Comparison of ENCODE assay signal across 1 cellular context in the genomic region with DNA sequence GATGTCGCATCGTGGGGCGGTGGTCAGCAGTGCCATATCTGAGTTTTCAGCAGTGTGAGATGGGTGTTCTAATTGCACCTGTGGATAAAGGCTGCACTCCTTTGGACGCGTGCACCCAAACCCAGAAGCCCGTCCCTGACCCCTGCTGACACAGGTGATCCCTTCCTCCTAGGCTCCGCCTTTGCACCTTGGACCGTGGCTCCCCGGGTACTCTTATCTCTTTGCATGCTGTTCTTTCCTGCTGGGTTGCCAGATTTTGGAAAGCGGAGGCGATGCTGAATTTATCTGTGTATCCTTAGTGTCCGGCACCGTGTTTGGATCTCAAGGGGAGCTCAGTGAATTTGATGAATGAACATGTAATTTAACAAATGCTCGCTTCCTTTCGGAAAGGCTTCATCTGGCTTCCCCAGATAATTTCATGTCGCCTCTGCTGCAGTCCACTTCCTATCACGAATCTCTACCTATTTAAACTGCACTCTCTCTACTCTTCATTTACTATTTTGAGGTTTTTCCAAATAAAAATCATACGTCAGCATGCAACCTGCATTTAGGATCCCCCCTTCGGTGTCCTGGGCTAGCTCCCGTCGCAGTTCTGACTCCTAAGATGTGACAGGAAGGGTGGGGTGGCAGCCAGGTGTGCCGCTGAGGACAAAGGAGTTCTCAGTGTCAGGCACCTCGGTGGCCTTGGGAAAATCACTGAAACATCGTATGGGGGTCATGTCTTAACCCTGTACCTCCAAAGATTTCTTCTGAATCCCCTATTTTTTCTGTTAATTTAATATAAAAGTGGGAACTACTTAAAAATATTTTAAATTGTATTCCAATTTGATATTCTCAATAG.
TF ChIP-seq lines count a peak whose summit lies in the region.

No MANE protein-coding gene starts in this region.

TF ChIP-seq in HEK293, 187 proteins besides CTCF, POLR2A, EP300 and RAD21 (continued from another document and continues in another):
- TF ChIP-seq, protein P1, sequence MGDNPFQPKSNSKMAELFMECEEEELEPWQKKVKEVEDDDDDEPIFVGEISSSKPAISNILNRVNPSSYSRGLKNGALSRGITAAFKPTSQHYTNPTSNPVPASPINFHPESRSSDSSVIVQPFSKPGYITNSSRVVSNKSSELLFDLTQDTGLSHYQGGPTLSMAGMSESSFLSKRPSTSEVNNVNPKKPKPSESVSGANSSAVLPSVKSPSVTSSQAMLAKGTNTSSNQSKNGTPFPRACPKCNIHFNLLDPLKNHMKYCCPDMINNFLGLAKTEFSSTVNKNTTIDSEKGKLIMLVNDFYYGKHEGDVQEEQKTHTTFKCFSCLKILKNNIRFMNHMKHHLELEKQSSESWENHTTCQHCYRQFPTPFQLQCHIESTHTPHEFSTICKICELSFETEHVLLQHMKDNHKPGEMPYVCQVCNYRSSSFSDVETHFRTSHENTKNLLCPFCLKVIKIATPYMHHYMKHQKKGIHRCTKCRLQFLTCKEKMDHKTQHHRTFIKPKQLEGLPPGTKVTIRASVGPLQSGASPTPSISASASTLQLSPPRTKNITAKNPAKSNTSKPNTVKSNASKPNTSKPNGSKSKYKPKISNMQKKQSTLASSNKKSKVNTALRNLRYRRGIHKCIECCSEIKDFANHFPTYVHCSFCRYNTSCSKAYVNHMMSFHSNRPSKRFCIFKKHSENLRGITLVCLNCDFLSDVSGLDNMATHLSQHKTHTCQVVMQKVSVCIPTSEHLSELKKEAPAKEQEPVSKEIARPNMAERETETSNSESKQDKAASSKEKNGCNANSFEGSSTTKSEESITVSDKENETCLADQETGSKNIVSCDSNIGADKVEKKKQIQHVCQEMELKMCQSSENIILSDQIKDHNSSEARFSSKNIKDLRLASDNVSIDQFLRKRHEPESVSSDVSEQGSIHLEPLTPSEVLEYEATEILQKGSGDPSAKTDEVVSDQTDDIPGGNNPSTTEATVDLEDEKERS (tag by site-specific recombination; IDR thresholded peaks at IDR 0.05): no peak
- TF ChIP-seq SP2 (tag by site-specific recombination; IDR thresholded peaks at IDR 0.05) (no peak), ZNF664 (tag by site-specific recombination; IDR thresholded peaks at IDR 0.05) (no peak; the same call in 1 of the 2 replicates), KLF1 (tag by site-specific recombination; IDR thresholded peaks at IDR 0.05) (no peak), ZNF324 (tag by site-specific recombination; IDR thresholded peaks at IDR 0.05) (no peak), ZFP3 (tag by site-specific recombination; IDR thresholded peaks at IDR 0.05; ENCODE audit: low read depth) (no peak), ZNF548 (tag by site-specific recombination; IDR thresholded peaks at IDR 0.05) (no peak), REPIN1 (tag by site-specific recombination; IDR thresholded peaks at IDR 0.05; ENCODE audit: low read depth) (0 out of 2 replicates have a peak, but pooled peaks have one; percentile 13), ZBTB48 (tag by site-specific recombination; IDR thresholded peaks at IDR 0.05) (peak; percentile 83), ZNF292 (tag by site-specific recombination; IDR thresholded peaks at IDR 0.05; ENCODE audit: borderline replicate concordance, low read depth) (no peak), ZNF239 (tag by site-specific recombination; IDR thresholded peaks at IDR 0.05) (no peak), ZNF677 (tag by site-specific recombination; IDR thresholded peaks at IDR 0.05) (no peak), ZNF792 (tag by site-specific recombination; IDR thresholded peaks at IDR 0.05) (no peak), ZNF416 (tag by site-specific recombination; IDR thresholded peaks at IDR 0.05) (no peak), MZF1 (tag by site-specific recombination; IDR thresholded peaks at IDR 0.05; ENCODE audit: borderline replicate concordance) (peak; percentile 27; the same call in 1 of the 2 replicates), ZNF366 (tag by site-specific recombination; conservative IDR thresholded peaks at IDR 0.05) (peak; percentile 68), ZNF76 (tag by site-specific recombination; IDR thresholded peaks at IDR 0.05; ENCODE audit: borderline replicate concordance, low read depth) (0 out of 2 replicates have a peak, but pooled peaks have one; percentile 7), YY1 (tag by site-specific recombination; IDR thresholded peaks at IDR 0.05) (no peak), ZNF747 (tag by site-specific recombination; IDR thresholded peaks at IDR 0.05) (no peak), ZNF701 (tag by site-specific recombination; IDR thresholded peaks at IDR 0.05) (no peak), ZIC2 (tag by site-specific recombination; IDR thresholded peaks at IDR 0.05) (peak; percentile 82), ZNF10 (tag by site-specific recombination; IDR thresholded peaks at IDR 0.05) (0 out of 2 replicates have a peak, but pooled peaks have one; percentile 4), ZNF660 (tag by site-specific recombination; IDR thresholded peaks at IDR 0.05) (no peak), ZNF202 (tag by site-specific recombination; IDR thresholded peaks at IDR 0.05; ENCODE audit: borderline replicate concordance) (no peak), ZNF211 (tag by site-specific recombination; IDR thresholded peaks at IDR 0.05; ENCODE audit: low read depth) (no peak), ZNF785 (tag by site-specific recombination; IDR thresholded peaks at IDR 0.05) (no peak), ZNF175 (tag by site-specific recombination; IDR thresholded peaks at IDR 0.05) (no peak), ZBTB17 (tag by site-specific recombination; IDR thresholded peaks at IDR 0.05) (peak; percentile 60), KLF7 (tag by site-specific recombination; IDR thresholded peaks at IDR 0.05; ENCODE audit: borderline replicate concordance) (peak; percentile 34; the same call in 1 of the 2 replicates), ZNF157 (tag by site-specific recombination; IDR thresholded peaks at IDR 0.05) (no peak), ZNF133 (tag by site-specific recombination; IDR thresholded peaks at IDR 0.05) (no peak), ZNF777 (tag by site-specific recombination; IDR thresholded peaks at IDR 0.05; ENCODE audit: borderline replicate concordance) (no peak)
- TF ChIP-seq, protein P2, sequence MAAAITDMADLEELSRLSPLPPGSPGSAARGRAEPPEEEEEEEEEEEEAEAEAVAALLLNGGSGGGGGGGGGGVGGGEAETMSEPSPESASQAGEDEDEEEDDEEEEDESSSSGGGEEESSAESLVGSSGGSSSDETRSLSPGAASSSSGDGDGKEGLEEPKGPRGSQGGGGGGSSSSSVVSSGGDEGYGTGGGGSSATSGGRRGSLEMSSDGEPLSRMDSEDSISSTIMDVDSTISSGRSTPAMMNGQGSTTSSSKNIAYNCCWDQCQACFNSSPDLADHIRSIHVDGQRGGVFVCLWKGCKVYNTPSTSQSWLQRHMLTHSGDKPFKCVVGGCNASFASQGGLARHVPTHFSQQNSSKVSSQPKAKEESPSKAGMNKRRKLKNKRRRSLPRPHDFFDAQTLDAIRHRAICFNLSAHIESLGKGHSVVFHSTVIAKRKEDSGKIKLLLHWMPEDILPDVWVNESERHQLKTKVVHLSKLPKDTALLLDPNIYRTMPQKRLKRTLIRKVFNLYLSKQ (tag by site-specific recombination; IDR thresholded peaks at IDR 0.05; ENCODE audit: borderline replicate concordance): no peak
- TF ChIP-seq, protein P3, sequence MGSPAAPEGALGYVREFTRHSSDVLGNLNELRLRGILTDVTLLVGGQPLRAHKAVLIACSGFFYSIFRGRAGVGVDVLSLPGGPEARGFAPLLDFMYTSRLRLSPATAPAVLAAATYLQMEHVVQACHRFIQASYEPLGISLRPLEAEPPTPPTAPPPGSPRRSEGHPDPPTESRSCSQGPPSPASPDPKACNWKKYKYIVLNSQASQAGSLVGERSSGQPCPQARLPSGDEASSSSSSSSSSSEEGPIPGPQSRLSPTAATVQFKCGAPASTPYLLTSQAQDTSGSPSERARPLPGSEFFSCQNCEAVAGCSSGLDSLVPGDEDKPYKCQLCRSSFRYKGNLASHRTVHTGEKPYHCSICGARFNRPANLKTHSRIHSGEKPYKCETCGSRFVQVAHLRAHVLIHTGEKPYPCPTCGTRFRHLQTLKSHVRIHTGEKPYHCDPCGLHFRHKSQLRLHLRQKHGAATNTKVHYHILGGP (tag by site-specific recombination; IDR thresholded peaks at IDR 0.05): no peak
- TF ChIP-seq, protein P4, sequence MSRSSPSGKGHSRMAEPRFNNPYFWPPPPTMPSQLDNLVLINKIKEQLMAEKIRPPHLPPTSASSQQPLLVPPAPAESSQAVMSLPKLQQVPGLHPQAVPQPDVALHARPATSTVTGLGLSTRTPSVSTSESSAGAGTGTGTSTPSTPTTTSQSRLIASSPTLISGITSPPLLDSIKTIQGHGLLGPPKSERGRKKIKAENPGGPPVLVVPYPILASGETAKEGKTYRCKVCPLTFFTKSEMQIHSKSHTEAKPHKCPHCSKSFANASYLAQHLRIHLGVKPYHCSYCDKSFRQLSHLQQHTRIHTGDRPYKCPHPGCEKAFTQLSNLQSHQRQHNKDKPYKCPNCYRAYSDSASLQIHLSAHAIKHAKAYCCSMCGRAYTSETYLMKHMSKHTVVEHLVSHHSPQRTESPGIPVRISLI (tag by site-specific recombination; IDR thresholded peaks at IDR 0.05): no peak
- TF ChIP-seq, protein P5, sequence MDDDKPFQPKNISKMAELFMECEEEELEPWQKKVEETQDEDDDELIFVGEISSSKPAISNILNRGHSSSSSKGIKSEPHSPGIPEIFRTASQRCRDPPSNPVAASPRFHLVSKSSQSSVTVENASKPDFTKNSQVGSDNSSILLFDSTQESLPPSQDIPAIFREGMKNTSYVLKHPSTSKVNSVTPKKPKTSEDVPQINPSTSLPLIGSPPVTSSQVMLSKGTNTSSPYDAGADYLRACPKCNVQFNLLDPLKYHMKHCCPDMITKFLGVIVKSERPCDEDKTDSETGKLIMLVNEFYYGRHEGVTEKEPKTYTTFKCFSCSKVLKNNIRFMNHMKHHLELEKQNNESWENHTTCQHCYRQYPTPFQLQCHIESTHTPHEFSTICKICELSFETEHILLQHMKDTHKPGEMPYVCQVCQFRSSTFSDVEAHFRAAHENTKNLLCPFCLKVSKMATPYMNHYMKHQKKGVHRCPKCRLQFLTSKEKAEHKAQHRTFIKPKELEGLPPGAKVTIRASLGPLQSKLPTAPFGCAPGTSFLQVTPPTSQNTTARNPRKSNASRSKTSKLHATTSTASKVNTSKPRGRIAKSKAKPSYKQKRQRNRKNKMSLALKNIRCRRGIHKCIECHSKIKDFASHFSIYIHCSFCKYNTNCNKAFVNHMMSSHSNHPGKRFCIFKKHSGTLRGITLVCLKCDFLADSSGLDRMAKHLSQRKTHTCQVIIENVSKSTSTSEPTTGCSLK (tag by site-specific recombination; IDR thresholded peaks at IDR 0.05): no peak
- TF ChIP-seq, protein P6, sequence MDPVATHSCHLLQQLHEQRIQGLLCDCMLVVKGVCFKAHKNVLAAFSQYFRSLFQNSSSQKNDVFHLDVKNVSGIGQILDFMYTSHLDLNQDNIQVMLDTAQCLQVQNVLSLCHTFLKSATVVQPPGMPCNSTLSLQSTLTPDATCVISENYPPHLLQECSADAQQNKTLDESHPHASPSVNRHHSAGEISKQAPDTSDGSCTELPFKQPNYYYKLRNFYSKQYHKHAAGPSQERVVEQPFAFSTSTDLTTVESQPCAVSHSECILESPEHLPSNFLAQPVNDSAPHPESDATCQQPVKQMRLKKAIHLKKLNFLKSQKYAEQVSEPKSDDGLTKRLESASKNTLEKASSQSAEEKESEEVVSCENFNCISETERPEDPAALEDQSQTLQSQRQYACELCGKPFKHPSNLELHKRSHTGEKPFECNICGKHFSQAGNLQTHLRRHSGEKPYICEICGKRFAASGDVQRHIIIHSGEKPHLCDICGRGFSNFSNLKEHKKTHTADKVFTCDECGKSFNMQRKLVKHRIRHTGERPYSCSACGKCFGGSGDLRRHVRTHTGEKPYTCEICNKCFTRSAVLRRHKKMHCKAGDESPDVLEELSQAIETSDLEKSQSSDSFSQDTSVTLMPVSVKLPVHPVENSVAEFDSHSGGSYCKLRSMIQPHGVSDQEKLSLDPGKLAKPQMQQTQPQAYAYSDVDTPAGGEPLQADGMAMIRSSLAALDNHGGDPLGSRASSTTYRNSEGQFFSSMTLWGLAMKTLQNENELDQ (tag by site-specific recombination; IDR thresholded peaks at IDR 0.05; ENCODE audit: low read depth): no peak
- TF ChIP-seq, protein P7, sequence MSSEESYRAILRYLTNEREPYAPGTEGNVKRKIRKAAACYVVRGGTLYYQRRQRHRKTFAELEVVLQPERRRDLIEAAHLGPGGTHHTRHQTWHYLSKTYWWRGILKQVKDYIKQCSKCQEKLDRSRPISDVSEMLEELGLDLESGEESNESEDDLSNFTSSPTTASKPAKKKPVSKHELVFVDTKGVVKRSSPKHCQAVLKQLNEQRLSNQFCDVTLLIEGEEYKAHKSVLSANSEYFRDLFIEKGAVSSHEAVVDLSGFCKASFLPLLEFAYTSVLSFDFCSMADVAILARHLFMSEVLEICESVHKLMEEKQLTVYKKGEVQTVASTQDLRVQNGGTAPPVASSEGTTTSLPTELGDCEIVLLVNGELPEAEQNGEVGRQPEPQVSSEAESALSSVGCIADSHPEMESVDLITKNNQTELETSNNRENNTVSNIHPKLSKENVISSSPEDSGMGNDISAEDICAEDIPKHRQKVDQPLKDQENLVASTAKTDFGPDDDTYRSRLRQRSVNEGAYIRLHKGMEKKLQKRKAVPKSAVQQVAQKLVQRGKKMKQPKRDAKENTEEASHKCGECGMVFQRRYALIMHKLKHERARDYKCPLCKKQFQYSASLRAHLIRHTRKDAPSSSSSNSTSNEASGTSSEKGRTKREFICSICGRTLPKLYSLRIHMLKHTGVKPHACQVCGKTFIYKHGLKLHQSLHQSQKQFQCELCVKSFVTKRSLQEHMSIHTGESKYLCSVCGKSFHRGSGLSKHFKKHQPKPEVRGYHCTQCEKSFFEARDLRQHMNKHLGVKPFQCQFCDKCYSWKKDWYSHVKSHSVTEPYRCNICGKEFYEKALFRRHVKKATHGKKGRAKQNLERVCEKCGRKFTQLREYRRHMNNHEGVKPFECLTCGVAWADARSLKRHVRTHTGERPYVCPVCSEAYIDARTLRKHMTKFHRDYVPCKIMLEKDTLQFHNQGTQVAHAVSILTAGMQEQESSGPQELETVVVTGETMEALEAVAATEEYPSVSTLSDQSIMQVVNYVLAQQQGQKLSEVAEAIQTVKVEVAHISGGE (tag by site-specific recombination; conservative IDR thresholded peaks at IDR 0.05; ENCODE audit: low read depth): no peak
- TF ChIP-seq, protein P8, sequence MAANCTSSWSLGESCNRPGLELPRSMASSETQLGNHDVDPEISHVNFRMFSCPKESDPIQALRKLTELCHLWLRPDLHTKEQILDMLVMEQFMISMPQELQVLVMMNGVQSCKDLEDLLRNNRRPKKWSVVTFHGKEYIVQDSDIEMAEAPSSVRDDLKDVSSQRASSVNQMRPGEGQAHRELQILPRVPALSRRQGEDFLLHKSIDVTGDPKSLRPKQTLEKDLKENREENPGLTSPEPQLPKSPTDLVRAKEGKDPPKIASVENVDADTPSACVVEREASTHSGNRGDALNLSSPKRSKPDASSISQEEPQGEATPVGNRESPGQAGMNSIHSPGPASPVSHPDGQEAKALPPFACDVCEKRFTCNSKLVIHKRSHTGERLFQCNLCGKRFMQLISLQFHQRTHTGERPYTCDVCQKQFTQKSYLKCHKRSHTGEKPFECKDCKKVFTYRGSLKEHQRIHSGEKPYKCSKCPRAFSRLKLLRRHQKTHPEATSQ (tag by site-specific recombination; IDR thresholded peaks at IDR 0.05): no peak
- TF ChIP-seq, protein P9, sequence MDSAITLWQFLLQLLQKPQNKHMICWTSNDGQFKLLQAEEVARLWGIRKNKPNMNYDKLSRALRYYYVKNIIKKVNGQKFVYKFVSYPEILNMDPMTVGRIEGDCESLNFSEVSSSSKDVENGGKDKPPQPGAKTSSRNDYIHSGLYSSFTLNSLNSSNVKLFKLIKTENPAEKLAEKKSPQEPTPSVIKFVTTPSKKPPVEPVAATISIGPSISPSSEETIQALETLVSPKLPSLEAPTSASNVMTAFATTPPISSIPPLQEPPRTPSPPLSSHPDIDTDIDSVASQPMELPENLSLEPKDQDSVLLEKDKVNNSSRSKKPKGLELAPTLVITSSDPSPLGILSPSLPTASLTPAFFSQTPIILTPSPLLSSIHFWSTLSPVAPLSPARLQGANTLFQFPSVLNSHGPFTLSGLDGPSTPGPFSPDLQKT (IDR thresholded peaks at IDR 0.05; ENCODE audit: borderline replicate concordance, low read depth, low read length): no peak
